In genomic region chr11:118434123-118434552, GRCh38 we compare ENCODE assay signal across 8 cellular contexts. TPM values are rescaled to one million over a fixed set of nuclear protein-coding genes. Genes with fewer than 3 reads are reported as not detected.
DNase-seq lines count a peak whose midpoint lies in the region; ATAC-seq, FAIRE-seq and TF ChIP-seq lines count a peak whose summit lies in the region.

No MANE protein-coding gene starts in this region.

- H3K27ac Mint-ChIP-seq in activated naive CD4-positive, alpha-beta T cell treated with anti-CD3 and anti-CD28 coated beads for 36 hours = peak overlapping the region; percentile 1
- peak overlapping the region in 1 of 2 donors; percentile 95 for H3K27ac Mint-ChIP-seq in stimulated activated naive CD8-positive, alpha-beta T cell treated with anti-CD3 and anti-CD28 coated beads, Interleukin-15, amount 100 ng/mL, for 72 hours

- no peaks in the 10 kb centered on the region for H3K9me3 Mint-ChIP-seq in activated naive CD4-positive, alpha-beta T cell treated with anti-CD3 and anti-CD28 coated beads for 36 hours
- no peaks in the 10 kb centered on the region for H3K9me3 Mint-ChIP-seq in stimulated activated naive CD8-positive, alpha-beta T cell treated with anti-CD3 and anti-CD28 coated beads, Interleukin-15, amount 100 ng/mL, for 72 hours

- ATAC-seq in stimulated activated naive CD8-positive, alpha-beta T cell treated with anti-CD3 and anti-CD28 coated beads, Interleukin-15, amount 100 ng/mL, for 72 hours = no peak
- ATAC-seq in GM18858 (IDR thresholded peaks at IDR 0.05; ENCODE audit: unreplicated experiment) = no peak

- H3K4me1 Mint-ChIP-seq in activated naive CD4-positive, alpha-beta T cell treated with anti-CD3 and anti-CD28 coated beads for 36 hours (ENCODE audit: low read depth) = peaks cover 9% of the 10 kb centered on the region
- peaks cover 20% of the 10 kb centered on the region for H3K4me1 Mint-ChIP-seq in stimulated activated naive CD8-positive, alpha-beta T cell treated with anti-CD3 and anti-CD28 coated beads, Interleukin-15, amount 100 ng/mL, for 72 hours

- TF ChIP-seq POLR2A in H54 (IDR thresholded peaks at IDR 0.05; ENCODE audit: low read depth, low read length) = no peak

- no peak for DNase-seq in activated naive CD4-positive, alpha-beta T cell treated with anti-CD3 and anti-CD28 coated beads for 36 hours
- DNase-seq in activated naive CD4-positive, alpha-beta T cell (lab: John Stamatoyannopoulos, UW) = no peak
- DNase-seq in hepatic stellate cell (ENCODE audit: low spot score) = peak; percentile 28
- no peak for DNase-seq in stimulated activated naive CD8-positive, alpha-beta T cell treated with anti-CD3 and anti-CD28 coated beads, Interleukin-15, amount 100 ng/mL, for 72 hours
- DNase-seq in H54 (ENCODE audit: insufficient read length, low spot score) = no peak
- DNase-seq in A172 (ENCODE audit: low spot score) = no peak

- no peak for FAIRE-seq in H54 (lab: Jason Lieb, UNC)

- no peak for TF ChIP-seq CTCF in VCaP (conservative IDR thresholded peaks at IDR 0.05)

- peak overlapping the region; percentile 90 for H3K4me3 Mint-ChIP-seq in activated naive CD4-positive, alpha-beta T cell treated with anti-CD3 and anti-CD28 coated beads for 36 hours
- H3K4me3 Mint-ChIP-seq in stimulated activated naive CD8-positive, alpha-beta T cell treated with anti-CD3 and anti-CD28 coated beads, Interleukin-15, amount 100 ng/mL, for 72 hours = peak overlapping the region; percentile 94 to 99

- peaks cover 5% of the 10 kb centered on the region for H3K36me3 Mint-ChIP-seq in activated naive CD4-positive, alpha-beta T cell treated with anti-CD3 and anti-CD28 coated beads for 36 hours (ENCODE audit: low read depth)

- CTCF ChIA-PET in activated naive CD4-positive, alpha-beta T cell treated with anti-CD3 and anti-CD28 coated beads for 36 hours (lab: Charles Lee) = interaction anchor here (1.0 to 2.2 kb wide), 2 partner anchors 54 to 58 kb away, joined by 3 to 9 read pairs; no protein-coding TSS in a partner anchor

- intact Hi-C loops in activated naive CD4-positive, alpha-beta T cell treated with anti-CD3 and anti-CD28 coated beads for 36 hours (cut with micrococcal nuclease) = loop anchor here (1.0 to 10.0 kb wide), 3 partner anchors 9 to 441 kb away; no protein-coding TSS in a partner anchor

- H3K27ac ChIP-seq in VCaP = peak overlapping the region; percentile 98

- H3K27me3 Mint-ChIP-seq in activated naive CD4-positive, alpha-beta T cell treated with anti-CD3 and anti-CD28 coated beads for 36 hours (ENCODE audit: low read depth) = no peaks in the 10 kb centered on the region
- H3K27me3 Mint-ChIP-seq in stimulated activated naive CD8-positive, alpha-beta T cell treated with anti-CD3 and anti-CD28 coated beads, Interleukin-15, amount 100 ng/mL, for 72 hours = no peaks in the 10 kb centered on the region

RNA-seq across cellular contexts. Expression of gene KMT2A, which starts 2.2 kb away (rescaled TPM):
- total RNA-seq in activated naive CD4-positive, alpha-beta T cell treated with anti-CD3 and anti-CD28 coated beads for 36 hours = 10 to 100 TPM; 68.4 to 68.5 TPM
- total RNA-seq in A172 (2014; rRNA removed; shearing (Covaris generic)) = 15.2 and 19.1 TPM in 2 replicates

RNA-seq across cellular contexts. Expression of gene ATP5MG, which starts 32.7 kb away (rescaled TPM):
- total RNA-seq in activated naive CD4-positive, alpha-beta T cell treated with anti-CD3 and anti-CD28 coated beads for 36 hours = 100 to 1,000 TPM; 279 to 284 TPM
- total RNA-seq in A172 (2014; rRNA removed; shearing (Covaris generic)) = 49.2 and 49.7 TPM in 2 replicates
